Comparison of ENCODE assay signal across 29 cellular contexts in the genomic region with DNA sequence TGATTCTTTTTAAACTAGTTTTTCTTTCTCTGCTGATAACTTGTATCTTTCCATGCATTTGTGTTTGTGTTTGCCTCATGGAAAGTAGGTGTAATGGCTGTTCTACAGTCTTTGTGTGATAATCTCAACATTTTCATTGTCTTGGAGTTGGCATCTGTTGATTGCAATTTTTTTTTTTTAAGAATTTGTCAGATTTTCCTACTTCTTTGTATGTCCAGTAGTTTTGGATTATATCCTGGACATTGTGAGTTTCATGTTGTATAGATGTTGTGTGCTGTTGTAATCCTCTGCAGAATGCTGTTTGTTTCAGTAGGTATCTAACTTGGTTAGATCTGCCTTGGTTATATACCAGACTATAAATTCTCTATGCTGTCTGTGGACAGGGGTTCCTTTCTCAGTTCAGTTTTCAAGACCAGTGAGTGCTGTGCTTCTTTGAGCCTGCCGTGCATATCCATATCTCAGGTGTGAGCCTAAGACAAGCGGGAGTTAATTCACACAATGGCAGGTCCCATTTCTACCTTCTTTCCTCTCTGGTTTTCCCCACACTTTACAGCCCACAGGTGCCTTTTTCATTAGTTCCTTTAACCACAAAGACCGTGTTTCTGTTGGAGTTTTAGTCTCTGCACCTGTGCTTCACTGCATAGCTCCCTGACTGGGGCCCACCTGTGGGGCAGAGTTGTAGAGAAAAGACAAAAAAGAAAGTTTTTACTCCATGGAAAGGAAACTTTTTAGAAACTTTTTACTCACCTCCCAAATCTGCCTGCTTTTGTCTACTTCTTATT.
DNase-seq lines count a peak whose midpoint lies in the region; ATAC-seq and TF ChIP-seq lines count a peak whose summit lies in the region.
"Had no signal": no experiment of that assay in that cellular context is flagged by ENCODE, and none has a peak within 500 bp of the region (broad histone marks: within the 10 kb centered on the region; RNA-seq: fewer than 3 reads in every experiment).

No MANE protein-coding gene starts in this region.

- no peak for TF ChIP-seq CTCF in Peyer's patch (IDR thresholded peaks at IDR 0.05)

- DNase-seq in stimulated activated naive CD8-positive, alpha-beta T cell treated with anti-CD3 and anti-CD28 coated beads, Interleukin-15, amount 100 ng/mL, for 72 hours: no peak
- DNase-seq in stimulated activated naive CD8-positive, alpha-beta T cell treated with anti-CD3 and anti-CD28 coated beads, Interleukin-15, Interleukin-2, amounts not matched to agents 100 U/mL and 50 U/mL, for 24 hours: no peak
- DNase-seq in RPMI8226 (peak; percentile 82), iPS-NIHi11 (ENCODE audit: low spot score) (peak; percentile 14), Peyer's patch (no peak), SJCRH30 (no peak), NCI-H82 treated with DMSO at 0.1 percent for 48 hours (lab: John Stamatoyannopoulos, UW; ENCODE audit: unreplicated experiment) (no peak)
- DNase-seq: activated CD4-positive, alpha-beta memory T cell treated with anti-CD3 and anti-CD28 coated beads, Interleukin-2, amount 10 ng/mL, durations not matched to agents 7 days and 5 days; activated CD8-positive, alpha-beta memory T cell treated with anti-CD3 and anti-CD28 coated beads, Interleukin-2, amount 50 U/mL, for 4 hours; activated naive CD4-positive, alpha-beta T cell; caudate nucleus; CD4-positive, alpha-beta memory T cell; effector memory CD8-positive, alpha-beta T cell; glutamatergic neuron; lower lobe of right lung; naive thymus-derived CD8-positive, alpha-beta T cell; NCI-H1105; NCI-H2081; NCI-H226; NCI-H526 treated with DMSO at 0.1 percent for 48 hours; occipital lobe; SHP77; stimulated activated CD4-positive, alpha-beta T cell treated with anti-CD3 and anti-CD28 coated beads, Interleukin-15, amount 100 ng/mL, for 24 hours; stimulated activated CD4-positive, alpha-beta T cell treated with anti-CD3 and anti-CD28 coated beads, Interleukin-4, amount 100 ng/mL, for 4 hours; substantia nigra; T-helper 2 cell had no signal

- H3K4me1 ChIP-seq in Peyer's patch (peaks cover 0 to 4% (median 0%) of the 10 kb centered on the region in 4 donors), SJCRH30 (no peaks in the 10 kb centered on the region)

- TF ChIP-seq POLR2A in Peyer's patch (IDR thresholded peaks at IDR 0.05): no peak

- H3K27me3 ChIP-seq in Peyer's patch: no peaks in the 10 kb centered on the region
- no peaks in the 10 kb centered on the region for H3K27me3 ChIP-seq in SJCRH30

- H3K4me3 ChIP-seq in Peyer's patch: no peak overlapping the region
- H3K4me3 ChIP-seq in SJCRH30: no peak overlapping the region
- H3K4me3 ChIP-seq: coronary artery, K562, lower lobe of right lung had no signal

- H3K27ac Mint-ChIP-seq in stimulated activated naive CD8-positive, alpha-beta T cell treated with anti-CD3 and anti-CD28 coated beads, Interleukin-15, amount 100 ng/mL, for 72 hours: peak overlapping the region; percentile 43 to 71
- H3K27ac Mint-ChIP-seq: activated CD4-positive, alpha-beta memory T cell treated with anti-CD3 and anti-CD28 coated beads, Interleukin-2, amount 10 ng/mL, durations not matched to agents 7 days and 5 days; CD4-positive, alpha-beta memory T cell; effector memory CD8-positive, alpha-beta T cell; naive thymus-derived CD8-positive, alpha-beta T cell had no signal

- no peak for ATAC-seq in stimulated activated naive CD8-positive, alpha-beta T cell treated with anti-CD3 and anti-CD28 coated beads, Interleukin-15, amount 100 ng/mL, for 72 hours
- ATAC-seq in stimulated activated naive CD8-positive, alpha-beta T cell treated with anti-CD3 and anti-CD28 coated beads, Interleukin-15, Interleukin-2, amounts not matched to agents 100 U/mL and 50 U/mL, for 24 hours: no peak
- ATAC-seq in GM18873 (IDR thresholded peaks at IDR 0.05; ENCODE audit: low FRiP score, unreplicated experiment): no peak
- ATAC-seq: effector memory CD8-positive, alpha-beta T cell; K562; lower lobe of right lung; naive thymus-derived CD8-positive, alpha-beta T cell had no signal

- H3K36me3 ChIP-seq in Peyer's patch: no peaks in the 10 kb centered on the region
- no peaks in the 10 kb centered on the region for H3K36me3 ChIP-seq in SJCRH30
- H3K36me3 ChIP-seq: lower lobe of right lung had no signal

- H3K9me3 Mint-ChIP-seq in stimulated activated naive CD8-positive, alpha-beta T cell treated with anti-CD3 and anti-CD28 coated beads, Interleukin-15, amount 100 ng/mL, for 72 hours: no peaks in the 10 kb centered on the region
- H3K9me3 Mint-ChIP-seq: effector memory CD8-positive, alpha-beta T cell had no signal

- no peaks in the 10 kb centered on the region for H3K27me3 Mint-ChIP-seq in stimulated activated naive CD8-positive, alpha-beta T cell treated with anti-CD3 and anti-CD28 coated beads, Interleukin-15, amount 100 ng/mL, for 72 hours
- H3K27me3 Mint-ChIP-seq: activated CD4-positive, alpha-beta memory T cell treated with anti-CD3 and anti-CD28 coated beads, Interleukin-2, amount 10 ng/mL, durations not matched to agents 7 days and 5 days had no signal

- no peak overlapping the region for H3K4me3 Mint-ChIP-seq in stimulated activated naive CD8-positive, alpha-beta T cell treated with anti-CD3 and anti-CD28 coated beads, Interleukin-15, amount 100 ng/mL, for 72 hours
- H3K4me3 Mint-ChIP-seq: activated CD4-positive, alpha-beta memory T cell treated with anti-CD3 and anti-CD28 coated beads, Interleukin-2, amount 10 ng/mL, durations not matched to agents 7 days and 5 days; CD4-positive, alpha-beta memory T cell; effector memory CD8-positive, alpha-beta T cell; naive thymus-derived CD8-positive, alpha-beta T cell had no signal

- H3K27ac ChIP-seq in Peyer's patch (no peak overlapping the region), SJCRH30 (no peak overlapping the region)
- H3K27ac ChIP-seq: coronary artery, lower lobe of right lung had no signal

- no peaks in the 10 kb centered on the region for H3K4me1 Mint-ChIP-seq in stimulated activated naive CD8-positive, alpha-beta T cell treated with anti-CD3 and anti-CD28 coated beads, Interleukin-15, amount 100 ng/mL, for 72 hours
- H3K4me1 Mint-ChIP-seq: CD4-positive, alpha-beta memory T cell had no signal

- H3K9me3 ChIP-seq in Peyer's patch (no peaks in the 10 kb centered on the region), SJCRH30 (replicated peaks) (peaks cover 7% of the 10 kb centered on the region)

Comparison
In these comparisons a context has a peak if more than half of its experiments do, and no peak if none do; other contexts are left out.
1. DNase-seq: peak in RPMI8226 (single experiment) and iPS-NIHi11 (single experiment); none in stimulated activated naive CD8-positive, alpha-beta T cell treated with anti-CD3 and anti-CD28 coated beads, Interleukin-15, amount 100 ng/mL, for 72 hours (0 of 2), stimulated activated naive CD8-positive, alpha-beta T cell treated with anti-CD3 and anti-CD28 coated beads, Interleukin-15, Interleukin-2, amounts not matched to agents 100 U/mL and 50 U/mL, for 24 hours (single experiment), Peyer's patch (0 of 3), SJCRH30 (0 of 2) and NCI-H82 treated with DMSO at 0.1 percent for 48 hours (single experiment).